In genomic region chr2:121821476-121822158, GRCh38 we compare ENCODE assay signal across 30 cellular contexts.
"Had no signal": no experiment of that assay in that cellular context is flagged by ENCODE, and none has a peak within 500 bp of the region (broad histone marks: within the 10 kb centered on the region; RNA-seq: fewer than 3 reads in every experiment).

No MANE protein-coding gene starts in this region.

- ATAC-seq: natural killer cell; right cardiac atrium; stimulated activated effector memory CD8-positive, alpha-beta T cell treated with anti-CD3 and anti-CD28 coated beads, Interleukin-12 subunit alpha, Interleukin-12 subunit beta, amount 100 ng/mL, for 72 hours; upper lobe of right lung had no signal

- FAIRE-seq: islet of Langerhans, kidney, small intestine had no signal

- H3K36me3 Mint-ChIP-seq: immature natural killer cell; mesothelial cell of epicardium; naive B cell; natural killer cell; stimulated activated effector memory CD8-positive, alpha-beta T cell treated with anti-CD3 and anti-CD28 coated beads, Interleukin-12 subunit alpha, Interleukin-12 subunit beta, amount 100 ng/mL, for 72 hours had no signal

- H3K27me3 ChIP-seq: neural progenitor cell, ovary, sigmoid colon, spleen, suprapubic skin, upper lobe of right lung, uterus had no signal

- H3K9me3 ChIP-seq: ovary, prostate gland, suprapubic skin, thoracic aorta, tibial artery, upper lobe of right lung, uterus had no signal

- H3K4me1 ChIP-seq: left ventricle myocardium inferior, prostate gland, sigmoid colon, spleen, suprapubic skin, tibial artery, upper lobe of right lung, uterus had no signal

- H3K27me3 Mint-ChIP-seq: stimulated activated naive CD8-positive, alpha-beta T cell treated with anti-CD3 and anti-CD28 coated beads, Interleukin-15, Interleukin-2, amounts not matched to agents 100 ng/mL and 50 ng/mL, for 24 hours had no signal

- H3K4me3 Mint-ChIP-seq: immature natural killer cell; mesothelial cell of epicardium; naive B cell; natural killer cell; nephron progenitor cell; neural progenitor cell; stimulated activated effector memory CD8-positive, alpha-beta T cell treated with anti-CD3 and anti-CD28 coated beads, Interleukin-12 subunit alpha, Interleukin-12 subunit beta, amount 100 ng/mL, for 72 hours; stimulated activated naive CD8-positive, alpha-beta T cell treated with anti-CD3 and anti-CD28 coated beads, Interleukin-15, Interleukin-2, amounts not matched to agents 100 ng/mL and 50 ng/mL, for 24 hours had no signal

- DNase-seq: hippocampal formation; immature natural killer cell; kidney; left ventricle myocardium inferior; mesendoderm; naive B cell; natural killer cell; nephron progenitor cell; ovary; posterior cingulate gyrus; retina; right cardiac atrium; sigmoid colon; small intestine; spleen; stimulated activated CD4-positive, alpha-beta T cell treated with anti-CD3 and anti-CD28 coated beads, Interleukin-4, amount 100 ng/mL, for 24 hours; stimulated activated naive CD4-positive, alpha-beta T cell; tibial artery; trophoblast cell; upper lobe of right lung; uterus had no signal

- H3K4me2 ChIP-seq: neural progenitor cell had no signal

- H3K4me1 Mint-ChIP-seq: immature natural killer cell; mesothelial cell of epicardium; natural killer cell; stimulated activated effector memory CD8-positive, alpha-beta T cell treated with anti-CD3 and anti-CD28 coated beads, Interleukin-12 subunit alpha, Interleukin-12 subunit beta, amount 100 ng/mL, for 72 hours had no signal

- H3K9ac ChIP-seq: neural progenitor cell had no signal

- H3K27ac Mint-ChIP-seq: immature natural killer cell; mesothelial cell of epicardium; natural killer cell; nephron progenitor cell; neural progenitor cell; stimulated activated effector memory CD8-positive, alpha-beta T cell treated with anti-CD3 and anti-CD28 coated beads, Interleukin-12 subunit alpha, Interleukin-12 subunit beta, amount 100 ng/mL, for 72 hours; stimulated activated naive CD8-positive, alpha-beta T cell treated with anti-CD3 and anti-CD28 coated beads, Interleukin-15, Interleukin-2, amounts not matched to agents 100 ng/mL and 50 ng/mL, for 24 hours had no signal

- H3K9me3 Mint-ChIP-seq: immature natural killer cell; natural killer cell; stimulated activated effector memory CD8-positive, alpha-beta T cell treated with anti-CD3 and anti-CD28 coated beads, Interleukin-12 subunit alpha, Interleukin-12 subunit beta, amount 100 ng/mL, for 72 hours; stimulated activated naive CD8-positive, alpha-beta T cell treated with anti-CD3 and anti-CD28 coated beads, Interleukin-15, Interleukin-2, amounts not matched to agents 100 ng/mL and 50 ng/mL, for 24 hours had no signal

- H3K4me3 ChIP-seq: left ventricle myocardium inferior, lung, neural progenitor cell, ovary, prostate gland, sigmoid colon, spleen, suprapubic skin, thoracic aorta, tibial artery, upper lobe of right lung, uterus had no signal

- H3K36me3 ChIP-seq: left ventricle myocardium inferior, ovary, prostate gland, sigmoid colon, spleen, suprapubic skin, thoracic aorta, tibial artery, upper lobe of right lung, uterus had no signal

- H3K27ac ChIP-seq: left ventricle myocardium inferior, neural progenitor cell, ovary, prostate gland, sigmoid colon, spleen, suprapubic skin, thoracic aorta, tibial artery, upper lobe of right lung, uterus had no signal

- H2AFZ ChIP-seq: neural progenitor cell had no signal
